9 cellular contexts compared by ENCODE assay signal in the genomic region with DNA sequence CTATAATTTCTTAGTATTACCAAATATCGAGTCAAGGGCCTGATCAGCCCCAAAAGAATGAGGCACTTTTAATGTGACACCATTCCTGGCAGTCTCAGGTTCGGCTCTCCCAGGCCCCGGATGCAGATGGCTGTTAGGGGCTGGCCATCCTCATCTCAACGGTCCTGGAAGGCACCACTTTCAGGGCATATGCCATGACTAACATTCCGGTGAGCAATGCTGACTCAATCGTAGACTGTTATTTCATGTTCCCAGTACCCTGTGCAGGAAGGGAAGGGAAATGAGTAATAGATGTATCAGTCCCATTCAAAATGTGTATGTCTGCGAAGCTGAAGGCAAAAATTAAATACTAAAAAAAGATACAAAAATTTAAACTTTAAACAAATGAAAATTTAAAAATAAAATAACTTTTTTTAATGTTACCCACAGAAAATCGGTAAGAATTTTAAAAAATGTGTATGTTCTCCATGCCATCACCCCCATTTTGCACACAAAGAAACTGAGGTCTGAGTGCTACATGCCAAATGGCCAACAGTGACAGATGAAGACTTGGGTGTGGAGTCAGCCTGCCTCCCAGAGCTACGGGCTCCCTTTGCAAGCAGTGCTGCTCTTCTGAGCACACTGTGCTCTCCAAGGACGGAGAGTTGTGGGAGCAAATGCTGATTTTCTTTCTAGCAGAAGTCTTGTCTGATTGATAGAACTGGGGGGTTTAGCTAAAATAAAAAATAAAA.
DNase-seq lines count a peak whose midpoint lies in the region; ATAC-seq and TF ChIP-seq lines count a peak whose summit lies in the region.
"Had no signal": no experiment of that assay in that cellular context is flagged by ENCODE, and none has a peak within 500 bp of the region (broad histone marks: within the 10 kb centered on the region; RNA-seq: fewer than 3 reads in every experiment).

No MANE protein-coding gene starts in this region.

- H3K4me3 Mint-ChIP-seq in stimulated activated memory B cell treated with anti-CD40 and anti-IgM and Interleukin-4, amounts not matched to agents 10 μg/mL and 1 μg/mL and 100 μg/mL, for 72 hours = no peak overlapping the region
- H3K4me3 Mint-ChIP-seq: activated naive CD8-positive, alpha-beta T cell treated with anti-CD3 and anti-CD28 coated beads, Interleukin-2, amount 10 ng/mL, durations not matched to agents 7 days and 5 days had no signal

- H2AFZ ChIP-seq in GM23248 = peak overlapping the region; percentile 72

- no peak for TF ChIP-seq CTCF in A673 (conservative IDR thresholded peaks at IDR 0.05; ENCODE audit: low read depth, low read length)
- no peak for TF ChIP-seq CTCF in fibroblast of mammary gland (conservative IDR thresholded peaks at IDR 0.05; ENCODE audit: control insufficient read depth, insufficient read depth, low read depth, low read length)

- no peaks in the 10 kb centered on the region for H3K9me3 ChIP-seq in A673 (ENCODE audit: low read depth, low read length, poor library complexity, severe bottlenecking)
- no peaks in the 10 kb centered on the region for H3K9me3 ChIP-seq in GM23248 (ENCODE audit: low read depth)
- H3K9me3 ChIP-seq in HAP-1 = no peaks in the 10 kb centered on the region

- no peaks in the 10 kb centered on the region for H4K20me1 ChIP-seq in GM23248 (ENCODE audit: insufficient read depth)

- H3K9me3 Mint-ChIP-seq in stimulated activated memory B cell treated with anti-CD40 and anti-IgM and Interleukin-4, amounts not matched to agents 10 μg/mL and 1 μg/mL and 100 μg/mL, for 72 hours = no peaks in the 10 kb centered on the region
- H3K9me3 Mint-ChIP-seq: activated naive CD8-positive, alpha-beta T cell treated with anti-CD3 and anti-CD28 coated beads, Interleukin-2, amount 10 ng/mL, durations not matched to agents 7 days and 5 days had no signal

- H3K27ac ChIP-seq in A673 (ENCODE audit: low read depth, low read length, poor library complexity, severe bottlenecking) = no peak overlapping the region
- H3K27ac ChIP-seq in GM23248 = peak overlapping the region; percentile 98

- WGBS in GM23248 (ENCODE audit: low coverage in 1 of 2, low lambda C conversion rate in 2 of 2, missing lambda C conversion rate in 2 of 2), 2 experiments = 0 to 2% methylated on average over 10 of the region's 10 CpGs

- H3K4me1 ChIP-seq in A673 (ENCODE audit: insufficient read depth, low read length, poor library complexity, severe bottlenecking) = no peaks in the 10 kb centered on the region
- peaks cover 41% of the 10 kb centered on the region for H3K4me1 ChIP-seq in GM23248 (ENCODE audit: insufficient read depth)
- H3K4me1 ChIP-seq in HAP-1 = no peaks in the 10 kb centered on the region

- POLR2A ChIA-PET in A673 (lab: Charles Lee; ENCODE audit: low non-redundant PET) = no interaction called here

- H3K9ac ChIP-seq in GM23248 = peak overlapping the region; percentile 84

- in situ Hi-C loops in GM23248 (cut with MboI) = loop anchor here (5.0 kb wide), 1 partner anchor 214 kb away; no protein-coding TSS in a partner anchor
- in situ Hi-C loops in HAP-1 (cut with MboI; ENCODE audit: low sequenced_read_pairs) = loop anchor here (10.0 kb wide), 1 partner anchor 202 kb away; no protein-coding TSS in a partner anchor

- no peaks in the 10 kb centered on the region for H3K36me3 ChIP-seq in A673 (ENCODE audit: insufficient read depth, low read length, poor library complexity, severe bottlenecking)
- no peaks in the 10 kb centered on the region for H3K36me3 ChIP-seq in GM23248 (ENCODE audit: low read depth)
- H3K36me3 ChIP-seq in HAP-1 (replicated peaks) = no peaks in the 10 kb centered on the region

- no TSS peak for BruUV-seq in A673 (replicated peaks; lab: Mats Ljungman, UMichigan)

- peaks cover 42% of the 10 kb centered on the region for H3F3A ChIP-seq in GM23248 (ENCODE audit: insufficient read depth)

- DNase-seq in A673 (ENCODE audit: low spot score) (peak; percentile 49), GM23248 (peak; percentile 99), T1000 (lab: John Stamatoyannopoulos, UW) (peak; percentile 50), fibroblast of mammary gland (ENCODE audit: low read depth) (peak; percentile 99), HAP-1 (ENCODE audit: low spot score in 2 of 2) (no peak), cerebellar nuclear complex (lab: John Stamatoyannopoulos, UW) (no peak)
- DNase-seq in effector CD8-positive, alpha-beta T cell (lab: John Stamatoyannopoulos, UW) = no peak
- DNase-seq: activated naive CD8-positive, alpha-beta T cell treated with anti-CD3 and anti-CD28 coated beads, Interleukin-2, amount 10 ng/mL, durations not matched to agents 7 days and 5 days had no signal

- CTCF ChIA-PET in A673 (lab: Charles Lee) = no interaction called here

- peak; percentile 34 for ATAC-seq in stimulated activated memory B cell treated with anti-CD40 and anti-IgM and Interleukin-4, amounts not matched to agents 10 μg/mL and 1 μg/mL and 100 μg/mL, for 72 hours

- H3K36me3 Mint-ChIP-seq in stimulated activated memory B cell treated with anti-CD40 and anti-IgM and Interleukin-4, amounts not matched to agents 10 μg/mL and 1 μg/mL and 100 μg/mL, for 72 hours = no peaks in the 10 kb centered on the region
- H3K36me3 Mint-ChIP-seq: activated naive CD8-positive, alpha-beta T cell treated with anti-CD3 and anti-CD28 coated beads, Interleukin-2, amount 10 ng/mL, durations not matched to agents 7 days and 5 days had no signal

- H3K4me3 ChIP-seq in A673 (ENCODE audit: low read depth, low read length, poor library complexity, severe bottlenecking) (no peak overlapping the region), GM23248 (peak overlapping the region; percentile 69), fibroblast of mammary gland (ENCODE audit: control insufficient read depth, low read depth, low read length) (peak overlapping the region; percentile 38), HAP-1 (no peak overlapping the region)

- no peaks in the 10 kb centered on the region for H3K9me2 ChIP-seq in GM23248 (ENCODE audit: insufficient read depth)

- intact Hi-C loops in A673 (cut with micrococcal nuclease; ENCODE audit: unreplicated experiment) = loop anchor here (10.0 kb wide), 1 partner anchor 372 kb away; no protein-coding TSS in a partner anchor

- no peaks in the 10 kb centered on the region for H3K4me1 Mint-ChIP-seq in stimulated activated memory B cell treated with anti-CD40 and anti-IgM and Interleukin-4, amounts not matched to agents 10 μg/mL and 1 μg/mL and 100 μg/mL, for 72 hours
- H3K4me1 Mint-ChIP-seq: activated naive CD8-positive, alpha-beta T cell treated with anti-CD3 and anti-CD28 coated beads, Interleukin-2, amount 10 ng/mL, durations not matched to agents 7 days and 5 days had no signal

- H3K27me3 ChIP-seq in A673 (replicated peaks; ENCODE audit: insufficient read depth, low read depth, low read length, poor library complexity) (no peaks in the 10 kb centered on the region), GM23248 (replicated peaks; ENCODE audit: insufficient read depth) (no peaks in the 10 kb centered on the region), HAP-1 (ENCODE audit: low read depth) (no peaks in the 10 kb centered on the region)

- H3K79me2 ChIP-seq in GM23248 (ENCODE audit: insufficient read depth) = no peaks in the 10 kb centered on the region

- H3K27ac Mint-ChIP-seq in stimulated activated memory B cell treated with anti-CD40 and anti-IgM and Interleukin-4, amounts not matched to agents 10 μg/mL and 1 μg/mL and 100 μg/mL, for 72 hours = no peak overlapping the region
- H3K27ac Mint-ChIP-seq: activated naive CD8-positive, alpha-beta T cell treated with anti-CD3 and anti-CD28 coated beads, Interleukin-2, amount 10 ng/mL, durations not matched to agents 7 days and 5 days had no signal

- H3K27me3 Mint-ChIP-seq in stimulated activated memory B cell treated with anti-CD40 and anti-IgM and Interleukin-4, amounts not matched to agents 10 μg/mL and 1 μg/mL and 100 μg/mL, for 72 hours = no peaks in the 10 kb centered on the region

- H3K4me2 ChIP-seq in GM23248 (ENCODE audit: unreplicated experiment) = peak overlapping the region; percentile 94

Comparison
In these comparisons a context has a peak if more than half of its experiments do, and no peak if none do; other contexts are left out.
1. DNase-seq: peak in A673 (single experiment), GM23248 (single experiment), T1000 (single experiment) and fibroblast of mammary gland (single experiment); none in HAP-1 (0 of 2), effector CD8-positive, alpha-beta T cell (single experiment) and cerebellar nuclear complex (0 of 2).
2. H3K4me3 ChIP-seq: peak in GM23248 (single experiment) and fibroblast of mammary gland (single experiment); none in A673 (single experiment) and HAP-1 (single experiment).